Comparison of ENCODE assay signal across 8 cellular contexts in genomic region chr19:6516018-6516658, GRCh38. TPM values are rescaled to one million over a fixed set of nuclear protein-coding genes. Genes with fewer than 3 reads are reported as not detected.
DNase-seq lines count a peak whose midpoint lies in the region; ATAC-seq, FAIRE-seq and TF ChIP-seq lines count a peak whose summit lies in the region.

No MANE protein-coding gene starts in this region.

- no peak overlapping the region for H3K18ac ChIP-seq in H9 (ENCODE audit: insufficient read length, low read depth, low read length)

- H3K4me3 ChIP-seq in DOHH2 (ENCODE audit: low read length) (peak overlapping the region; percentile 78), kidney (ENCODE audit: low read length in 2 of 2) (peak overlapping the region; percentile 77 to 80)

- no peak overlapping the region for H3K23ac ChIP-seq in H9 (ENCODE audit: insufficient read length, low read depth, low read length)

- H3K9ac ChIP-seq in H9 (ENCODE audit: extremely low read depth, insufficient read length, low read length) (no peak overlapping the region), kidney (ENCODE audit: low read length in 2 of 2) (peak overlapping the region; percentile 45 to 78)

- peaks cover 17% of the 10 kb centered on the region for H3F3A ChIP-seq in DOHH2 (ENCODE audit: control insufficient read depth, insufficient read depth)

- H3K23me2 ChIP-seq in H9 (ENCODE audit: insufficient read length, low read depth, low read length, poor library complexity, severe bottlenecking), result peaks cover 8% of the 10 kb centered on the region

- WGBS in H9 (ENCODE audit: extremely low coverage, insufficient read length, low lambda C conversion rate), result no CpG with 5 or more reads among the region's 26 CpGs

- H4K8ac ChIP-seq in H9 (replicated peaks; ENCODE audit: insufficient read length, low read depth, low read length), result no peak overlapping the region

- H3K27me3 ChIP-seq in DOHH2 (ENCODE audit: control insufficient read depth, low read length), result no peaks in the 10 kb centered on the region
- no peaks in the 10 kb centered on the region for H3K27me3 ChIP-seq in H9 (ENCODE audit: insufficient read depth, low read length)

- no peak overlapping the region for H2BK120ac ChIP-seq in H9 (ENCODE audit: low read depth, low read length, poor library complexity, severe bottlenecking)

- no peak overlapping the region for H2BK20ac ChIP-seq in H9 (ENCODE audit: low read depth, low read length, poor library complexity, severe bottlenecking)

- no peaks in the 10 kb centered on the region for H3K9me2 ChIP-seq in DOHH2 (replicated peaks; ENCODE audit: control insufficient read depth, low read length)

- H3K4me2 ChIP-seq in DOHH2 (ENCODE audit: low read length) (peak overlapping the region; percentile 91), H9 (ENCODE audit: insufficient read depth, insufficient read length, low read length) (peak overlapping the region; percentile 84)

- no peaks in the 10 kb centered on the region for H3K79me1 ChIP-seq in H9 (ENCODE audit: insufficient read depth, low read depth, low read length, poor library complexity, severe bottlenecking)

- H2AK5ac ChIP-seq in H9 (ENCODE audit: insufficient read length, low read length), result no peak overlapping the region

- no peak overlapping the region for H2BK12ac ChIP-seq in H9 (ENCODE audit: insufficient read length, low read depth, low read length)

- peaks cover 5% of the 10 kb centered on the region; the same call in 1 of the 2 replicates for H3K27me3 Mint-ChIP-seq in H9 (ENCODE audit: low read depth)
- H3K27me3 Mint-ChIP-seq in activated B cell treated with CpG ODN at 0.5 μM for 24 hours, result no peaks in the 10 kb centered on the region
- no peaks in the 10 kb centered on the region for H3K27me3 Mint-ChIP-seq in chondrocyte (ENCODE audit: low read depth)

- H3K4me3 Mint-ChIP-seq in H9, result peak overlapping the region; percentile 82 to 98
- H3K4me3 Mint-ChIP-seq in activated B cell treated with CpG ODN at 0.5 μM for 24 hours, result peak overlapping the region; percentile 97
- peak overlapping the region; percentile 95 for H3K4me3 Mint-ChIP-seq in chondrocyte (ENCODE audit: unreplicated experiment)

- no peak overlapping the region for H2BK5ac ChIP-seq in H9 (ENCODE audit: insufficient read length, low read length)

- POLR2A ChIA-PET in activated B cell treated with CpG ODN at 0.5 μM for 24 hours (lab: Charles Lee), result interaction anchor here (0.6 to 4.2 kb wide), 20 partner anchors 12 to 347 kb away, joined by 3 to 34 read pairs (median 5); partner anchors contain the start of genes DENND1C, GPR108, SLC25A23 and TNFSF9

- H4K91ac ChIP-seq in H9 (ENCODE audit: insufficient read length, low read depth, low read length), result no peak overlapping the region

- H3K9me3 Mint-ChIP-seq in H9 (no peaks in the 10 kb centered on the region; a peak in 2 of 5 replicates), activated B cell treated with CpG ODN at 0.5 μM for 24 hours (no peaks in the 10 kb centered on the region), chondrocyte (ENCODE audit: low read depth) (no peaks in the 10 kb centered on the region)

- no peaks in the 10 kb centered on the region for H3K9me3 ChIP-seq in DOHH2 (ENCODE audit: control insufficient read depth, insufficient read depth, low read length)
- no peaks in the 10 kb centered on the region for H3K9me3 ChIP-seq in H9 (ENCODE audit: control insufficient read depth, low read depth, low read length)
- no peaks in the 10 kb centered on the region for H3K9me3 ChIP-seq in kidney (ENCODE audit: control insufficient read depth in 1 of 2, low read length in 2 of 2)

- CTCF ChIA-PET in activated B cell treated with CpG ODN at 0.5 μM for 24 hours (lab: Charles Lee), result interaction anchor here (0.7 to 3.4 kb wide), 26 partner anchors 11 to 347 kb away, joined by 3 to 72 read pairs (median 4); partner anchors contain the start of gene TNFSF9

- intact Hi-C loops in activated B cell treated with CpG ODN at 0.5 μM for 24 hours (cut with micrococcal nuclease), result loop anchor here (1.0 to 5.0 kb wide), 4 partner anchors 36 to 299 kb away; no protein-coding TSS in a partner anchor
- intact Hi-C loops in kidney (cut with DNase I), result loop anchor here (10.0 kb wide), 1 partner anchor 109 kb away; no protein-coding TSS in a partner anchor

- H3K4me1 ChIP-seq in DOHH2 (ENCODE audit: control insufficient read depth, low read length), result peaks cover 43% of the 10 kb centered on the region
- peaks cover 4% of the 10 kb centered on the region; the same call in 1 of the 2 replicates for H3K4me1 ChIP-seq in H9 (ENCODE audit: insufficient read depth, low read length)
- H3K4me1 ChIP-seq in kidney (ENCODE audit: control insufficient read depth in 1 of 2, insufficient read depth in 1 of 2, low read depth in 1 of 2, low read length in 2 of 2), result peaks cover 0 to 2% of the 10 kb centered on the region in 2 donors

- peak; percentile 36 for ATAC-seq in activated B cell treated with CpG ODN at 0.5 μM for 24 hours (ENCODE audit: low read depth)

- no peak overlapping the region for H3T11ph ChIP-seq in H9 (ENCODE audit: low read length)

- no peaks in the 10 kb centered on the region for H3K36me3 ChIP-seq in DOHH2 (ENCODE audit: control insufficient read depth, low read length)
- H3K36me3 ChIP-seq in kidney (ENCODE audit: control insufficient read depth in 1 of 2, insufficient read depth in 2 of 2, low read length in 2 of 2), result no peaks in the 10 kb centered on the region

- H3K36me3 Mint-ChIP-seq in H9 (ENCODE audit: insufficient read depth in 1 of 3, low read depth in 3 of 3) (no peaks in the 10 kb centered on the region; a peak in 1 of 7 replicates), activated B cell treated with CpG ODN at 0.5 μM for 24 hours (ENCODE audit: low read depth) (peaks cover 2% of the 10 kb centered on the region), chondrocyte (ENCODE audit: low read depth) (no peaks in the 10 kb centered on the region)

- H4K5ac ChIP-seq in H9 (ENCODE audit: insufficient read length, low read depth, low read length), result no peak overlapping the region

- no peak overlapping the region for H3K14ac ChIP-seq in H9 (ENCODE audit: insufficient read depth, low read length)

- peak overlapping the region; percentile 96 for H2AFZ ChIP-seq in H9 (ENCODE audit: low read length)

- no peak overlapping the region for H3K4ac ChIP-seq in H9 (ENCODE audit: low read depth, low read length)

- no peak for TF ChIP-seq CTCF in DOHH2 (IDR thresholded peaks at IDR 0.05; ENCODE audit: low read depth, low read length, poor library complexity, severe bottlenecking)
- no peak for TF ChIP-seq CTCF in H9 (conservative IDR thresholded peaks at IDR 0.05)
- TF ChIP-seq CTCF in activated B cell treated with CpG ODN at 0.5 μM for 24 hours (IDR thresholded peaks at IDR 0.05), result no peak
- TF ChIP-seq CTCF in chondrocyte (IDR thresholded peaks at IDR 0.05), result no peak
- no peak for TF ChIP-seq CTCF in kidney (IDR thresholded peaks at IDR 0.05; ENCODE audit: borderline replicate concordance, extremely low read depth, insufficient read depth)

- no peak overlapping the region for H2BK15ac ChIP-seq in H9 (ENCODE audit: low read depth, low read length)

- FAIRE-seq in kidney (lab: Jason Lieb, UNC), result no peak

- H3K27ac Mint-ChIP-seq in H9, result no peak overlapping the region; a peak in 3 of 7 replicates
- peak overlapping the region; percentile 7 for H3K27ac Mint-ChIP-seq in activated B cell treated with CpG ODN at 0.5 μM for 24 hours
- H3K27ac Mint-ChIP-seq in chondrocyte (ENCODE audit: unreplicated experiment), result peak overlapping the region; percentile 98

- H4K20me1 ChIP-seq in DOHH2 (ENCODE audit: control insufficient read depth, insufficient read depth, low read depth, low read length) (no peaks in the 10 kb centered on the region), H9 (ENCODE audit: control insufficient read depth, insufficient read depth, insufficient read length) (no peaks in the 10 kb centered on the region)

- DNase-seq in H9 (peak; percentile 99), NCI-H146 treated with DMSO at 0.1 percent for 48 hours (lab: John Stamatoyannopoulos, UW; ENCODE audit: unreplicated experiment) (peak; percentile 27), activated B cell treated with CpG ODN at 0.5 μM for 24 hours (peak; percentile 54), chondrocyte (ENCODE audit: low spot score) (peak; percentile 97), kidney (peak; percentile 96), NCI-H2107 treated with DMSO at 0.1 percent for 48 hours (lab: John Stamatoyannopoulos, UW; ENCODE audit: unreplicated experiment) (no peak)
- DNase-seq in stimulated activated CD4-positive, alpha-beta T cell treated with anti-CD3 and anti-CD28 coated beads, Interleukin-12 subunit alpha, Interleukin-12 subunit beta, amount 100 ng/mL, for 4 hours, result peak; percentile 68

- peak overlapping the region; percentile 34 for H3K27ac ChIP-seq in DOHH2 (ENCODE audit: low read depth, low read length)
- no peak overlapping the region for H3K27ac ChIP-seq in H9 (ENCODE audit: insufficient read length, low read depth, low read length)
- H3K27ac ChIP-seq in kidney (ENCODE audit: low read depth in 2 of 2, low read length in 2 of 2), result peak overlapping the region; percentile 51 to 56

- peaks cover 8 to 23% of the 10 kb centered on the region in 2 experiments for H3K4me1 Mint-ChIP-seq in H9
- peaks cover 43% of the 10 kb centered on the region for H3K4me1 Mint-ChIP-seq in activated B cell treated with CpG ODN at 0.5 μM for 24 hours
- H3K4me1 Mint-ChIP-seq in chondrocyte (ENCODE audit: low read depth), result peaks cover 26% of the 10 kb centered on the region

- no peak overlapping the region for H3K56ac ChIP-seq in H9 (ENCODE audit: insufficient read length, low read depth, low read length)

- no peaks in the 10 kb centered on the region for H3K79me2 ChIP-seq in DOHH2 (ENCODE audit: control insufficient read depth, low read length)
- no peaks in the 10 kb centered on the region for H3K79me2 ChIP-seq in H9 (ENCODE audit: insufficient read depth, low read length)

RNA-seq across cellular contexts. Expression of gene TUBB4A, which starts 14.0 kb away (rescaled TPM):
- total RNA-seq in H9 (2021) (19.5 and 20.3 TPM in 2 replicates), activated B cell treated with CpG ODN at 0.5 μM for 24 hours (13.2 and 16.8 TPM in 2 replicates), chondrocyte (0.26 to 0.99 TPM (median 0.70 TPM) in 3 replicates), kidney (4.4 TPM)
- polyA plus RNA-seq in kidney (ENCODE audit: insufficient read depth, low read depth, low replicate concordance), result 11.3 TPM

RNA-seq across cellular contexts. Expression of gene TNFSF9, which starts 14.7 kb away (rescaled TPM):
- total RNA-seq in H9 (2021) (1.9 and 2.1 TPM in 2 replicates), activated B cell treated with CpG ODN at 0.5 μM for 24 hours (6.0 and 7.1 TPM in 2 replicates), chondrocyte (5.9 to 6.9 TPM (median 6.7 TPM) in 3 replicates), kidney (1.1 TPM)
- polyA plus RNA-seq in kidney (ENCODE audit: insufficient read depth, low read depth, low replicate concordance), result 0.62 TPM

RNA-seq across cellular contexts. Expression of gene DENND1C, which starts 34.6 kb away (rescaled TPM):
- 2.4 TPM in 2 replicates for total RNA-seq in H9 (2021)
- total RNA-seq in activated B cell treated with CpG ODN at 0.5 μM for 24 hours, result 90.0 and 95.1 TPM in 2 replicates
- not detected in 3 replicates for total RNA-seq in chondrocyte
- total RNA-seq in kidney, result 8.2 TPM
- polyA plus RNA-seq in kidney (ENCODE audit: insufficient read depth, low read depth, low replicate concordance), result 2.6 TPM

RNA-seq across cellular contexts. Expression of gene CRB3, which starts 52.1 kb away (rescaled TPM):
- total RNA-seq in H9 (2021) (31.4 and 32.1 TPM in 2 replicates), activated B cell treated with CpG ODN at 0.5 μM for 24 hours (8.4 and 8.6 TPM in 2 replicates), chondrocyte (0.32 TPM in 1 of 3 replicates, not detected in the others), kidney (58.2 TPM)
- 51.9 TPM for polyA plus RNA-seq in kidney (ENCODE audit: insufficient read depth, low read depth, low replicate concordance)

RNA-seq across cellular contexts. Expression of gene SLC25A23, which starts 56.5 kb away (rescaled TPM):
- 35.0 and 42.9 TPM in 2 replicates for total RNA-seq in H9 (2021)
- 50.1 and 50.4 TPM in 2 replicates for total RNA-seq in activated B cell treated with CpG ODN at 0.5 μM for 24 hours
- total RNA-seq in chondrocyte, result 47.8 to 51.7 TPM (median 49.4 TPM) in 3 replicates
- total RNA-seq in kidney, result 76.6 TPM
- 69.2 TPM for polyA plus RNA-seq in kidney (ENCODE audit: insufficient read depth, low read depth, low replicate concordance)

Comparison
In these comparisons a context has a peak if more than half of its experiments do, and no peak if none do; other contexts are left out.
1. H3K27ac Mint-ChIP-seq: peak in activated B cell treated with CpG ODN at 0.5 μM for 24 hours (single experiment) and chondrocyte (single experiment); none in H9 (0 of 3).
2. Peak in every context shown above with its lines, with median percentiles within 50 percentile points of each other: H3K4me3 Mint-ChIP-seq.